ENCODE assay signal across 1 cellular context in genomic region chr5:131536211-131536826, GRCh38.
TF ChIP-seq lines count a peak whose summit lies in the region.

No MANE protein-coding gene starts in this region.

TF ChIP-seq in HEK293, 187 proteins besides CTCF, POLR2A, EP300 and RAD21 (continued from another document):
- TF ChIP-seq ZNF610 (tag by site-specific recombination; IDR thresholded peaks at IDR 0.05; ENCODE audit: borderline replicate concordance), result no peak
- peak; percentile 82 for TF ChIP-seq SP7 (tag by site-specific recombination; IDR thresholded peaks at IDR 0.05)
- TF ChIP-seq EGR2 (tag by site-specific recombination; IDR thresholded peaks at IDR 0.05; ENCODE audit: low read depth), result no peak
- TF ChIP-seq ZNF362 (tag by site-specific recombination; IDR thresholded peaks at IDR 0.05), result 0 out of 2 replicates have a peak, but pooled peaks have one; percentile 87
- no peak for TF ChIP-seq ZNF426 (tag by site-specific recombination; IDR thresholded peaks at IDR 0.05)
- no peak for TF ChIP-seq ZNF48 (tag by site-specific recombination; IDR thresholded peaks at IDR 0.05)
- TF ChIP-seq INSM2 (tag by site-specific recombination; IDR thresholded peaks at IDR 0.05), result peak; percentile 67; the same call in 1 of the 2 replicates
- TF ChIP-seq OVOL3 (tag by site-specific recombination; IDR thresholded peaks at IDR 0.05), result peak; percentile 22; the same call in 1 of the 2 replicates
- TF ChIP-seq ZNF394 (tag by site-specific recombination; IDR thresholded peaks at IDR 0.05; ENCODE audit: borderline replicate concordance), result 0 out of 2 replicates have a peak, but pooled peaks have one; percentile 37
- TF ChIP-seq ZNF366 (tag by site-specific recombination; conservative IDR thresholded peaks at IDR 0.05), result peak; percentile 78
- peak; percentile 39; the same call in 1 of the 2 replicates for TF ChIP-seq ZNF398 (tag by site-specific recombination; IDR thresholded peaks at IDR 0.05)
- TF ChIP-seq ZFP37 (tag by site-specific recombination; IDR thresholded peaks at IDR 0.05), result no peak
- no peak for TF ChIP-seq ZNF555 (tag by site-specific recombination; conservative IDR thresholded peaks at IDR 0.05)
- peak; percentile 60; the same call in 1 of the 2 replicates for TF ChIP-seq ZXDB (tag by site-specific recombination; IDR thresholded peaks at IDR 0.05)
- peak; percentile 5 for TF ChIP-seq ZNF510 (tag by site-specific recombination; IDR thresholded peaks at IDR 0.05; ENCODE audit: insufficient replicate concordance)
- TF ChIP-seq SP3 (tag by site-specific recombination; IDR thresholded peaks at IDR 0.05), result no peak
- peak; percentile 63; the same call in 1 of the 2 replicates for TF ChIP-seq GFI1B (tag by site-specific recombination; IDR thresholded peaks at IDR 0.05)
